Comparison of ENCODE assay signal across 14 cellular contexts in genomic region chr9:14932246-14932645, GRCh38. TPM values are rescaled to one million over a fixed set of nuclear protein-coding genes. Genes with fewer than 3 reads are reported as not detected.
DNase-seq lines count a peak whose midpoint lies in the region; ATAC-seq, FAIRE-seq and TF ChIP-seq lines count a peak whose summit lies in the region.
"Had no signal": no experiment of that assay in that cellular context is flagged by ENCODE, and none has a peak within 500 bp of the region (broad histone marks: within the 10 kb centered on the region; RNA-seq: fewer than 3 reads in every experiment).

No MANE protein-coding gene starts in this region.

- H3K27me3 ChIP-seq in SK-N-SH (ENCODE audit: insufficient read depth) (no peaks in the 10 kb centered on the region), hepatocyte (no peaks in the 10 kb centered on the region)
- H3K27me3 ChIP-seq: BLaER1 treated with 17β-estradiol and CSF1 and Interleukin-3, amounts not matched to agents 10 nM and 100 nM had no signal

- H3K4me1 ChIP-seq in SK-N-SH (ENCODE audit: control insufficient read depth in 1 of 2, insufficient read depth in 2 of 2, low read depth in 1 of 2, low read length in 1 of 2) (peaks cover 0 to 14% of the 10 kb centered on the region in 2 experiments; a peak in 2 of 4 replicates), hepatocyte (ENCODE audit: insufficient read depth) (peaks cover 12% of the 10 kb centered on the region)
- H3K4me1 ChIP-seq: BLaER1 treated with 17β-estradiol and CSF1 and Interleukin-3, amounts not matched to agents 10 nM and 100 nM had no signal

- H3K27ac ChIP-seq in SK-N-SH (ENCODE audit: low read depth in 2 of 2, low read length in 1 of 2), result no peak overlapping the region
- no peak overlapping the region for H3K27ac ChIP-seq in hepatocyte
- H3K27ac ChIP-seq: 22Rv1; BLaER1 treated with 17β-estradiol and CSF1 and Interleukin-3, amounts not matched to agents 10 nM and 100 nM; GM23248 had no signal

- ATAC-seq in SK-N-SH treated with all-trans-retinoic acid at 6 μM for 48 hours (no peak), HG02623 (IDR thresholded peaks at IDR 0.05; ENCODE audit: unreplicated experiment) (no peak), HG03565 (IDR thresholded peaks at IDR 0.05; ENCODE audit: unreplicated experiment) (no peak)
- ATAC-seq: HCT116 had no signal

- H3K36me3 Mint-ChIP-seq in osteocyte (ENCODE audit: unreplicated experiment), result no peaks in the 10 kb centered on the region
- H3K36me3 Mint-ChIP-seq: CD4-positive, CD25-positive, alpha-beta regulatory T cell had no signal

- peaks cover 11% of the 10 kb centered on the region for H3K4me1 Mint-ChIP-seq in osteocyte (ENCODE audit: unreplicated experiment)
- H3K4me1 Mint-ChIP-seq: CD4-positive, CD25-positive, alpha-beta regulatory T cell had no signal

- H3K9me3 ChIP-seq in SK-N-SH (no peaks in the 10 kb centered on the region), hepatocyte (ENCODE audit: low read depth) (no peaks in the 10 kb centered on the region)
- H3K9me3 ChIP-seq: BLaER1 treated with 17β-estradiol and CSF1 and Interleukin-3, amounts not matched to agents 10 nM and 100 nM had no signal

- peak; percentile 50 for FAIRE-seq in frontal cortex (lab: Jason Lieb, UNC)
- FAIRE-seq: H54 had no signal

- H3K4me3 ChIP-seq in SK-N-SH (ENCODE audit: low read depth in 2 of 2, low read length in 1 of 2), result no peak overlapping the region
- H3K4me3 ChIP-seq in hepatocyte, result no peak overlapping the region
- H3K4me3 ChIP-seq: BLaER1 treated with 17β-estradiol and CSF1 and Interleukin-3, amounts not matched to agents 10 nM and 100 nM; GM23248 had no signal

- POLR2A ChIA-PET in SK-N-SH (lab: Yijun Ruan, JAX), result no interaction called here

- no peak overlapping the region for H3K4me3 Mint-ChIP-seq in osteocyte (ENCODE audit: unreplicated experiment)
- H3K4me3 Mint-ChIP-seq: CD4-positive, CD25-positive, alpha-beta regulatory T cell had no signal

- H3K36me3 ChIP-seq in SK-N-SH (replicated peaks in 1 of 2; ENCODE audit: control insufficient read depth in 1 of 2, insufficient read depth in 2 of 2, low read length in 1 of 2), result no peaks in the 10 kb centered on the region
- no peaks in the 10 kb centered on the region for H3K36me3 ChIP-seq in hepatocyte (replicated peaks; ENCODE audit: insufficient read depth, low read depth)
- H3K36me3 ChIP-seq: BLaER1 treated with 17β-estradiol and CSF1 and Interleukin-3, amounts not matched to agents 10 nM and 100 nM had no signal

- H2AFZ ChIP-seq in SK-N-SH (ENCODE audit: low read depth) (no peak overlapping the region), hepatocyte (no peak overlapping the region)
- H2AFZ ChIP-seq: GM23248 had no signal

- H3K4me2 ChIP-seq in SK-N-SH (no peak overlapping the region), hepatocyte (no peak overlapping the region)
- H3K4me2 ChIP-seq: BLaER1 treated with 17β-estradiol and CSF1 and Interleukin-3, amounts not matched to agents 10 nM and 100 nM had no signal

- H3K79me2 ChIP-seq in SK-N-SH (ENCODE audit: insufficient read depth) (no peaks in the 10 kb centered on the region), hepatocyte (no peaks in the 10 kb centered on the region)

- peak overlapping the region; percentile 31 for H3K27ac Mint-ChIP-seq in osteocyte (ENCODE audit: unreplicated experiment)
- H3K27ac Mint-ChIP-seq: CD4-positive, CD25-positive, alpha-beta regulatory T cell had no signal

- H3K9me3 Mint-ChIP-seq in osteocyte (ENCODE audit: unreplicated experiment), result no peaks in the 10 kb centered on the region
- H3K9me3 Mint-ChIP-seq: CD4-positive, CD25-positive, alpha-beta regulatory T cell had no signal

- no peaks in the 10 kb centered on the region for H3K27me3 Mint-ChIP-seq in osteocyte (ENCODE audit: unreplicated experiment)
- H3K27me3 Mint-ChIP-seq: CD4-positive, CD25-positive, alpha-beta regulatory T cell had no signal

- H3K9me2 ChIP-seq in SK-N-SH (no peaks in the 10 kb centered on the region), hepatocyte (replicated peaks; ENCODE audit: insufficient read depth) (no peaks in the 10 kb centered on the region)

- no peak for TF ChIP-seq RAD21 in SK-N-SH (IDR thresholded peaks at IDR 0.05; ENCODE audit: low read length)

- H3K9ac ChIP-seq in SK-N-SH, result no peak overlapping the region
- H3K9ac ChIP-seq: BLaER1 treated with 17β-estradiol and CSF1 and Interleukin-3, amounts not matched to agents 10 nM and 100 nM; GM23248 had no signal

- H3F3A ChIP-seq in SK-N-SH (replicated peaks; ENCODE audit: insufficient read depth), result no peaks in the 10 kb centered on the region

- H4K20me1 ChIP-seq in SK-N-SH (ENCODE audit: insufficient read depth) (no peaks in the 10 kb centered on the region), hepatocyte (ENCODE audit: insufficient read depth, poor library complexity, severe bottlenecking) (no peaks in the 10 kb centered on the region)
- H4K20me1 ChIP-seq: BLaER1 treated with 17β-estradiol and CSF1 and Interleukin-3, amounts not matched to agents 10 nM and 100 nM had no signal

- DNase-seq in SK-N-SH (no peak), frontal cortex (ENCODE audit: low spot score in 2 of 2) (no peak), osteocyte (ENCODE audit: extremely low spot score, unreplicated experiment) (no peak), hepatocyte (ENCODE audit: low spot score) (no peak)
- DNase-seq: CD4-positive, CD25-positive, alpha-beta regulatory T cell; DMS53; GM23248 had no signal

- TF ChIP-seq EP300 in SK-N-SH (IDR thresholded peaks at IDR 0.05; ENCODE audit: borderline replicate concordance in 1 of 2, low read depth in 1 of 2, low read length in 1 of 2), result peak in 1 of 2 experiments; percentile 72; a peak in 2 of 4 replicates

- TF ChIP-seq CTCF in SK-N-SH (IDR thresholded peaks at IDR 0.05), result no peak
- no peak for TF ChIP-seq CTCF in osteocyte (IDR thresholded peaks at IDR 0.05)
- no peak for TF ChIP-seq CTCF in hepatocyte (IDR thresholded peaks at IDR 0.05; ENCODE audit: poor library complexity)

- CTCF ChIA-PET in SK-N-SH (lab: Yijun Ruan, JAX), result interaction anchor here (0.9 to 1.5 kb wide), 2 partner anchors 10 to 13 kb away, joined by 3 to 5 read pairs; no protein-coding TSS in a partner anchor

TF ChIP-seq in SK-N-SH, 30 proteins besides CTCF, POLR2A, EP300 and RAD21:
- TF ChIP-seq JUND (IDR thresholded peaks at IDR 0.05) (no peak), RCOR1 (IDR thresholded peaks at IDR 0.05; ENCODE audit: low read length) (0 out of 2 replicates have a peak, but pooled peaks have one; percentile 32), YY1 (IDR thresholded peaks at IDR 0.05; ENCODE audit: low read depth) (no peak), TCF12 (IDR thresholded peaks at IDR 0.05) (peak; percentile 38; the same call in 1 of the 2 replicates)
TF ChIP-seq in SK-N-SH: peak in this region for 2.

TF ChIP-seq in SK-N-SH treated with all-trans-retinoic acid at 6 μM for 48 hours, 23 proteins besides CTCF, POLR2A, EP300 and RAD21:
- TF ChIP-seq ISL1 (CRISPR knock-in tag; IDR thresholded peaks at IDR 0.05) (no peak), TSHZ2 (CRISPR knock-in tag; IDR thresholded peaks at IDR 0.05) (no peak), CSDC2 (CRISPR knock-in tag; IDR thresholded peaks at IDR 0.05) (no peak)
TF ChIP-seq in SK-N-SH treated with all-trans-retinoic acid at 6 μM for 48 hours: peak in this region for 0.

RNA-seq across cellular contexts. Expression of gene FREM1, which starts 22.0 kb away (rescaled TPM):
- polyA plus RNA-seq in SK-N-SH (2012; rRNA removed) (0.26 and 0.60 TPM in 2 replicates), hepatocyte (9.7 and 12.0 TPM in 2 replicates)
- polyA plus RNA-seq in SK-N-SH (2012; cell fraction: cytosol; rRNA removed), result 0.39 and 1.0 TPM in 2 replicates
- 0.83 and 1.5 TPM in 2 replicates for polyA plus RNA-seq in SK-N-SH (2012; cell fraction: nucleus; rRNA removed)
- total RNA-seq in frontal cortex (3.3 TPM), osteocyte (2.1 and 2.2 TPM in 2 replicates), hepatocyte (27.7 and 36.1 TPM in 2 replicates)
- polyA plus RNA-seq: CD4-positive, CD25-positive, alpha-beta regulatory T cell had no signal
